8 cellular contexts compared by ENCODE assay signal in genomic region chr5:81232449-81233079, GRCh38. TPM values are rescaled to one million over a fixed set of nuclear protein-coding genes. Genes with fewer than 3 reads are reported as not detected.
DNase-seq lines count a peak whose midpoint lies in the region; ATAC-seq and TF ChIP-seq lines count a peak whose summit lies in the region.
"Had no signal": no experiment of that assay in that cellular context is flagged by ENCODE, and none has a peak within 500 bp of the region (broad histone marks: within the 10 kb centered on the region; RNA-seq: fewer than 3 reads in every experiment).

No MANE protein-coding gene starts in this region.

- peak; percentile 84 to 94 (median 93) for DNase-seq in adrenal gland
- DNase-seq in Right ventricle myocardium superior = peak; percentile 89
- peak; percentile 24 for DNase-seq in occipital lobe (lab: John Stamatoyannopoulos, UW)
- DNase-seq in uterus = peak; percentile 57 to 66
- DNase-seq in activated CD8-positive, alpha-beta memory T cell treated with anti-CD3 and anti-CD28 coated beads, Interleukin-2, amount 50 U/mL, for 4 hours = no peak
- no peak for DNase-seq in NCI-H226
- DNase-seq: activated effector memory CD4-positive, alpha-beta T cell treated with Interleukin-2 at 50 U/mL for 16 hours had no signal

- peak overlapping the region; percentile 61 to 94 (median 88) for H3K27ac ChIP-seq in adrenal gland
- peak overlapping the region; percentile 73 to 76 for H3K27ac ChIP-seq in uterus

- 23 to 34% (median 31%) methylated on average over 4 to 12 of the region's 12 CpGs for WGBS in adrenal gland, 4 donors

- no peaks in the 10 kb centered on the region for H3K9me3 ChIP-seq in adrenal gland (replicated peaks in 1 of 3)
- H3K9me3 ChIP-seq in uterus = no peaks in the 10 kb centered on the region

- TF ChIP-seq CTCF in adrenal gland (IDR thresholded peaks at IDR 0.05) (no peak), uterus (IDR thresholded peaks at IDR 0.05) (no peak)

- ATAC-seq in Right ventricle myocardium superior (ENCODE audit: poor library complexity) (peak; percentile 74), HG02642 (IDR thresholded peaks at IDR 0.05; ENCODE audit: poor library complexity, unreplicated experiment) (no peak)

- H3K27me3 ChIP-seq in adrenal gland (no peaks in the 10 kb centered on the region), uterus (no peaks in the 10 kb centered on the region)

- H3K36me3 ChIP-seq in adrenal gland (replicated peaks in 1 of 2) = no peaks in the 10 kb centered on the region
- no peaks in the 10 kb centered on the region for H3K36me3 ChIP-seq in uterus

- H3K4me3 ChIP-seq in adrenal gland (peak overlapping the region in 2 of 4 donors; percentile 14 to 53), uterus (peak overlapping the region; percentile 29 to 36)

- intact Hi-C loops in adrenal gland (cut with DNase I) (no loop called here), Right ventricle myocardium superior (cut with DNase I) (no loop called here), uterus (cut with DNase I; ENCODE audit: low total_unique reads) (no loop called here)

- TF ChIP-seq POLR2A in adrenal gland (IDR thresholded peaks at IDR 0.05) (peak in 1 of 2 donors; percentile 70), uterus (IDR thresholded peaks at IDR 0.05) (no peak)

- H3K4me1 ChIP-seq in adrenal gland (replicated peaks in 1 of 2) (peaks cover 21 to 30% of the 10 kb centered on the region in 2 donors), uterus (peaks cover 11 to 12% of the 10 kb centered on the region in 2 donors)

RNA-seq across cellular contexts. Expression of gene CKMT2, which starts 0.6 kb away (rescaled TPM):
- total RNA-seq in adrenal gland = 100 to 1,000 TPM in 1 of 8 donors, 10 to 100 TPM in 7; 33.1 to 112 (median 55.9) TPM
- polyA plus RNA-seq in adrenal gland = 100 to 1,000 TPM in 1 of 3 donors, 10 to 100 TPM in 2; 22.5 to 109 (median 47.0) TPM
- total RNA-seq in Right ventricle myocardium superior = 1,933 TPM
- total RNA-seq in occipital lobe = 1.2 TPM
- 10 to 100 TPM in 2 of 4 donors, 1 to 10 TPM in 2; 3.5 to 20.5 (median 9.8) TPM for total RNA-seq in uterus

Comparison
In these comparisons a context has a peak if more than half of its experiments do, and no peak if none do; other contexts are left out.
1. DNase-seq: peak in adrenal gland (7 of 7), Right ventricle myocardium superior (single experiment), occipital lobe (single experiment) and uterus (2 of 2); none in activated CD8-positive, alpha-beta memory T cell treated with anti-CD3 and anti-CD28 coated beads, Interleukin-2, amount 50 U/mL, for 4 hours (single experiment) and NCI-H226 (single experiment).
2. RNA of gene CKMT2, which starts 0.6 kb away (total RNA-seq): 1,933 TPM in Right ventricle myocardium superior (single experiment); 33.1 to 112 TPM in adrenal gland, 3.5 to 20.5 TPM in uterus and 1.2 TPM in occipital lobe (single experiment); every median in the first group is over 10 times any median in the second.